ENCODE assay signal across 15 cellular contexts in genomic region chr2:134401789-134402188, GRCh38.
DNase-seq lines count a peak whose midpoint lies in the region; ATAC-seq and TF ChIP-seq lines count a peak whose summit lies in the region.
"Had no signal": no experiment of that assay in that cellular context is flagged by ENCODE, and none has a peak within 500 bp of the region (broad histone marks: within the 10 kb centered on the region; RNA-seq: fewer than 3 reads in every experiment).

No MANE protein-coding gene starts in this region.

- H3K4me3 Mint-ChIP-seq in stimulated activated naive B cell treated with anti-CD40 and anti-IgM and Interleukin-4, amounts not matched to agents 10 μg/mL and 1 μg/mL and 100 μg/mL, for 72 hours, result no peak overlapping the region
- H3K4me3 Mint-ChIP-seq: brain had no signal

- H3K27ac ChIP-seq in WERI-Rb-1, result peak overlapping the region; percentile 73

- TF ChIP-seq CTCF in WERI-Rb-1 (IDR thresholded peaks at IDR 0.05; ENCODE audit: low read depth, low read length), result no peak

- no peaks in the 10 kb centered on the region for H3K27me3 ChIP-seq in WERI-Rb-1 (ENCODE audit: insufficient read depth, low read depth, severe bottlenecking)

- peaks cover 23 to 51% of the 10 kb centered on the region in 2 donors for H3K36me3 Mint-ChIP-seq in stimulated activated naive B cell treated with anti-CD40 and anti-IgM and Interleukin-4, amounts not matched to agents 10 μg/mL and 1 μg/mL and 100 μg/mL, for 72 hours

- DNase-seq in GM03348 (ENCODE audit: low spot score), result peak; percentile 30
- no peak for DNase-seq in WERI-Rb-1
- peak; percentile 35 for DNase-seq in left ventricle myocardium superior
- DNase-seq in stimulated activated naive B cell treated with anti-CD40 and anti-IgM and Interleukin-4, amounts not matched to agents 10 μg/mL and 1 μg/mL and 100 μg/mL, for 72 hours, result no peak
- DNase-seq in NCI-H2196 treated with DMSO at 0.1 percent for 48 hours (lab: John Stamatoyannopoulos, UW; ENCODE audit: unreplicated experiment), result no peak
- no peak for DNase-seq in GM19238 (ENCODE audit: insufficient read length, low spot score)
- DNase-seq in iPS-NIHi7 (ENCODE audit: extremely low spot score), result no peak
- no peak for DNase-seq in anterior cingulate cortex (lab: John Stamatoyannopoulos, UW)
- DNase-seq: activated CD4-positive, alpha-beta T cell treated with anti-CD3 and anti-CD28 coated beads for 48 hours; COR-L47; NCI-H1930; NK-92 treated with Interleukin-12 subunit alpha and Interleukin-12 subunit beta, amount 100 ng/mL, for 24 hours; SW 1271 had no signal

- no peaks in the 10 kb centered on the region for H3K27me3 Mint-ChIP-seq in stimulated activated naive B cell treated with anti-CD40 and anti-IgM and Interleukin-4, amounts not matched to agents 10 μg/mL and 1 μg/mL and 100 μg/mL, for 72 hours
- H3K27me3 Mint-ChIP-seq: brain, progenitor cell of endocrine pancreas had no signal

- peak overlapping the region; percentile 32 for H3K27ac Mint-ChIP-seq in stimulated activated naive B cell treated with anti-CD40 and anti-IgM and Interleukin-4, amounts not matched to agents 10 μg/mL and 1 μg/mL and 100 μg/mL, for 72 hours

- H3K9me3 ChIP-seq in WERI-Rb-1 (ENCODE audit: severe bottlenecking), result no peaks in the 10 kb centered on the region

- peaks cover 20% of the 10 kb centered on the region for H3K36me3 ChIP-seq in WERI-Rb-1

- H3K4me3 ChIP-seq in WERI-Rb-1 (ENCODE audit: low read depth, low read length), result no peak overlapping the region

- intact Hi-C loops in left ventricle myocardium superior (cut with micrococcal nuclease), result no loop called here

- peak; percentile 80 for ATAC-seq in left ventricle myocardium superior
- no peak for ATAC-seq in stimulated activated naive B cell treated with anti-CD40 and anti-IgM and Interleukin-4, amounts not matched to agents 10 μg/mL and 1 μg/mL and 100 μg/mL, for 72 hours (replicated peaks)

- H3K9me3 Mint-ChIP-seq in stimulated activated naive B cell treated with anti-CD40 and anti-IgM and Interleukin-4, amounts not matched to agents 10 μg/mL and 1 μg/mL and 100 μg/mL, for 72 hours, result no peaks in the 10 kb centered on the region
- H3K9me3 Mint-ChIP-seq: brain had no signal

- H3K4me1 Mint-ChIP-seq in stimulated activated naive B cell treated with anti-CD40 and anti-IgM and Interleukin-4, amounts not matched to agents 10 μg/mL and 1 μg/mL and 100 μg/mL, for 72 hours, result peaks cover 14 to 22% of the 10 kb centered on the region in 2 donors

Comparison
In these comparisons a context has a peak if more than half of its experiments do, and no peak if none do; other contexts are left out.
1. DNase-seq: peak in GM03348 (single experiment) and left ventricle myocardium superior (single experiment); none in WERI-Rb-1 (single experiment), stimulated activated naive B cell treated with anti-CD40 and anti-IgM and Interleukin-4, amounts not matched to agents 10 μg/mL and 1 μg/mL and 100 μg/mL, for 72 hours (single experiment), NCI-H2196 treated with DMSO at 0.1 percent for 48 hours (single experiment), GM19238 (single experiment), iPS-NIHi7 (single experiment) and anterior cingulate cortex (0 of 58).